16 cellular contexts compared by ENCODE assay signal in genomic region chr10:106614293-106614692, GRCh38.
DNase-seq lines count a peak whose midpoint lies in the region; TF ChIP-seq lines count a peak whose summit lies in the region.
"Had no signal": no experiment of that assay in that cellular context is flagged by ENCODE, and none has a peak within 500 bp of the region (broad histone marks: within the 10 kb centered on the region; RNA-seq: fewer than 3 reads in every experiment).

No MANE protein-coding gene starts in this region.

- H3K27me3 ChIP-seq in mammary epithelial cell (ENCODE audit: insufficient read depth, low read length) (no peaks in the 10 kb centered on the region), endodermal cell (ENCODE audit: control insufficient read depth, insufficient read depth, low read length, poor library complexity, severe bottlenecking) (no peaks in the 10 kb centered on the region), trophoblast cell (ENCODE audit: insufficient read depth, low read length) (no peaks in the 10 kb centered on the region)
- H3K27me3 ChIP-seq: BLaER1 had no signal

- no peaks in the 10 kb centered on the region for H3K79me1 ChIP-seq in trophoblast cell (ENCODE audit: low read length)

- no peak for TF ChIP-seq CTCF in mammary epithelial cell (conservative IDR thresholded peaks at IDR 0.05 in 1 of 2, IDR thresholded peaks at IDR 0.05 in 1 of 2; ENCODE audit: extremely low read depth in 1 of 2, insufficient read depth in 1 of 2, low read depth in 1 of 2, low read length in 2 of 2)
- no peak for TF ChIP-seq CTCF in MCF 10A (IDR thresholded peaks at IDR 0.05; ENCODE audit: unreplicated experiment)
- TF ChIP-seq CTCF in endodermal cell (conservative IDR thresholded peaks at IDR 0.05): no peak

- peak; percentile 19 for DNase-seq in mammary epithelial cell
- no peak for DNase-seq in MCF 10A (ENCODE audit: unreplicated experiment)
- DNase-seq in endodermal cell: no peak
- DNase-seq in kidney tubule cell (ENCODE audit: low spot score): peak; percentile 39
- no peak for DNase-seq in KBM-7
- no peak for DNase-seq in trophoblast cell
- DNase-seq in NOMO-1 treated with DMSO at 0.1 percent for 48 hours (lab: John Stamatoyannopoulos, UW; ENCODE audit: unreplicated experiment): no peak
- DNase-seq: CD4-positive, alpha-beta memory T cell; DMS79 treated with DMSO at 0.1 percent for 48 hours; GF-D8; H9 had no signal

- H3K79me2 ChIP-seq in mammary epithelial cell (ENCODE audit: insufficient read depth, low read length): no peaks in the 10 kb centered on the region
- H3K79me2 ChIP-seq in trophoblast cell (ENCODE audit: control insufficient read depth, insufficient read depth, low read length, poor library complexity): no peaks in the 10 kb centered on the region

- no peak overlapping the region for H2BK5ac ChIP-seq in trophoblast cell (ENCODE audit: low read depth, low read length, poor library complexity)

- dilution Hi-C loops in mammary epithelial cell (cut with HindIII; ENCODE audit: low sequenced_read_pairs): no loop called here

- intact Hi-C loops in mammary epithelial cell (cut with micrococcal nuclease) (no loop called here), MCF 10A (cut with micrococcal nuclease) (no loop called here)

- CTCF ChIA-PET in mammary epithelial cell (lab: Charles Lee; ENCODE audit: low non-redundant PET) (no interaction called here), MCF 10A (lab: Yijun Ruan, JAX) (interaction anchor here (0.8 to 1.7 kb wide), 2 partner anchors 11 to 14 kb away, joined by 3 to 9 read pairs; no protein-coding TSS in a partner anchor)

- 43% methylated on average over 5 of the region's 5 CpGs for WGBS in mammary epithelial cell (ENCODE audit: low coverage, missing lambda C conversion rate)
- WGBS in endodermal cell (ENCODE audit: insufficient coverage in 1 of 2, insufficient read length in 1 of 2), 2 experiments: 76 to 94% methylated on average over 2 to 5 of the region's 5 CpGs
- no CpG with 5 or more reads among the region's 5 CpGs for WGBS in trophoblast cell (ENCODE audit: extremely low coverage, insufficient coverage, insufficient read length)

- no peak overlapping the region for H3K4me3 ChIP-seq in mammary epithelial cell (replicated peaks in 1 of 3; ENCODE audit: insufficient read depth in 1 of 3, low read depth in 2 of 3, low read length in 3 of 3)
- H3K4me3 ChIP-seq in endodermal cell (ENCODE audit: low read length): no peak overlapping the region
- H3K4me3 ChIP-seq in trophoblast cell (ENCODE audit: low read depth, low read length): no peak overlapping the region
- H3K4me3 ChIP-seq: A549, BLaER1 had no signal

- H3K36me3 Mint-ChIP-seq in MCF 10A (ENCODE audit: insufficient read depth, unreplicated experiment): no peaks in the 10 kb centered on the region
- H3K36me3 Mint-ChIP-seq in endodermal cell (ENCODE audit: low read depth): peaks cover 21% of the 10 kb centered on the region
- H3K36me3 Mint-ChIP-seq: CD14-positive monocyte; CD4-positive, alpha-beta memory T cell had no signal

- H2AK5ac ChIP-seq in trophoblast cell (ENCODE audit: low read length): no peak overlapping the region

- H3K4me3 Mint-ChIP-seq in MCF 10A (ENCODE audit: unreplicated experiment) (no peak overlapping the region), endodermal cell (no peak overlapping the region)
- H3K4me3 Mint-ChIP-seq: CD14-positive monocyte; CD4-positive, alpha-beta memory T cell; H9 had no signal

- no peak overlapping the region for H4K91ac ChIP-seq in trophoblast cell (ENCODE audit: low read depth, low read length)

- H3K9me3 ChIP-seq in mammary epithelial cell (replicated peaks; ENCODE audit: insufficient read depth, low read length): no peaks in the 10 kb centered on the region
- H3K9me3 ChIP-seq in endodermal cell (ENCODE audit: control insufficient read depth, low read length): no peaks in the 10 kb centered on the region
- no peaks in the 10 kb centered on the region for H3K9me3 ChIP-seq in trophoblast cell (ENCODE audit: insufficient read depth, low read depth, low read length)
- H3K9me3 ChIP-seq: BLaER1 had no signal

- peaks cover 13% of the 10 kb centered on the region for H3K4me1 ChIP-seq in mammary epithelial cell (ENCODE audit: insufficient read depth, low read length)
- H3K4me1 ChIP-seq in endodermal cell (ENCODE audit: control insufficient read depth, insufficient read depth, low read length): peaks cover 8% of the 10 kb centered on the region
- H3K4me1 ChIP-seq in trophoblast cell (ENCODE audit: control insufficient read depth in 1 of 2, insufficient read depth in 2 of 2, low read length in 2 of 2): no peaks in the 10 kb centered on the region
- H3K4me1 ChIP-seq: A549 had no signal

- H4K8ac ChIP-seq in trophoblast cell (ENCODE audit: low read depth, low read length): no peak overlapping the region

- H2AFZ ChIP-seq in mammary epithelial cell (ENCODE audit: low read depth, low read length): no peak overlapping the region
- no peak overlapping the region for H2AFZ ChIP-seq in trophoblast cell (ENCODE audit: insufficient read depth, low read length, poor library complexity)

- no peak overlapping the region for H3K27ac Mint-ChIP-seq in MCF 10A (ENCODE audit: low read depth, unreplicated experiment)
- H3K27ac Mint-ChIP-seq in endodermal cell: peak overlapping the region; percentile 37
- H3K27ac Mint-ChIP-seq: CD14-positive monocyte, H9 had no signal

- no peaks in the 10 kb centered on the region for H4K20me1 ChIP-seq in mammary epithelial cell (ENCODE audit: insufficient read depth, low read length)
- H4K20me1 ChIP-seq: BLaER1 had no signal

- H2BK12ac ChIP-seq in trophoblast cell (ENCODE audit: low read length): no peak overlapping the region

- H3K9me3 Mint-ChIP-seq in MCF 10A (ENCODE audit: unreplicated experiment) (peaks cover 7% of the 10 kb centered on the region), endodermal cell (no peaks in the 10 kb centered on the region)
- H3K9me3 Mint-ChIP-seq: H9 had no signal

- no peak overlapping the region for H3K23ac ChIP-seq in trophoblast cell (ENCODE audit: low read length)

- H3K27ac ChIP-seq in mammary epithelial cell (ENCODE audit: insufficient read depth, low read depth, low read length) (no peak overlapping the region), endodermal cell (ENCODE audit: low read depth, low read length) (no peak overlapping the region), trophoblast cell (ENCODE audit: low read depth, low read length) (no peak overlapping the region)
- H3K27ac ChIP-seq: 22Rv1, A549, BLaER1, HL-60 had no signal

- no peak overlapping the region for H3K9ac ChIP-seq in mammary epithelial cell (ENCODE audit: insufficient read depth, low read length)
- no peak overlapping the region for H3K9ac ChIP-seq in endodermal cell (ENCODE audit: extremely low read depth, low read length, poor library complexity, severe bottlenecking)
- no peak overlapping the region for H3K9ac ChIP-seq in trophoblast cell (ENCODE audit: low read length)
- H3K9ac ChIP-seq: BLaER1 had no signal

- no peak overlapping the region for H3K4ac ChIP-seq in trophoblast cell (ENCODE audit: low read depth, low read length)

- H3K4me2 ChIP-seq in mammary epithelial cell (ENCODE audit: insufficient read depth, low read depth, low read length) (no peak overlapping the region), trophoblast cell (ENCODE audit: low read length) (no peak overlapping the region)
- H3K4me2 ChIP-seq: A549, BLaER1 had no signal

- H3K14ac ChIP-seq in trophoblast cell (ENCODE audit: low read length): no peak overlapping the region

- H2BK120ac ChIP-seq in trophoblast cell (ENCODE audit: insufficient read depth, low read length, poor library complexity): no peak overlapping the region

- BruUV-seq in mammary epithelial cell (replicated peaks; lab: Mats Ljungman, UMichigan) (no TSS peak), MCF 10A (replicated peaks; lab: Mats Ljungman, UMichigan) (no TSS peak)

- H3K18ac ChIP-seq in trophoblast cell (ENCODE audit: low read length): no peak overlapping the region

- H3K27me3 Mint-ChIP-seq in MCF 10A (ENCODE audit: insufficient read depth, unreplicated experiment): no peaks in the 10 kb centered on the region
- H3K27me3 Mint-ChIP-seq in endodermal cell (ENCODE audit: insufficient read depth): peaks cover 76% of the 10 kb centered on the region
- H3K27me3 Mint-ChIP-seq: CD4-positive, alpha-beta memory T cell had no signal

- no peak overlapping the region for H4K12ac ChIP-seq in trophoblast cell (ENCODE audit: low read depth, low read length)

- H3K4me1 Mint-ChIP-seq in MCF 10A (ENCODE audit: insufficient read depth, unreplicated experiment) (peaks cover 6% of the 10 kb centered on the region), endodermal cell (peaks cover 23% of the 10 kb centered on the region)
- H3K4me1 Mint-ChIP-seq: CD14-positive monocyte; CD4-positive, alpha-beta memory T cell had no signal

- H3K36me3 ChIP-seq in mammary epithelial cell (ENCODE audit: insufficient read depth, low read length) (no peaks in the 10 kb centered on the region), endodermal cell (ENCODE audit: control insufficient read depth, insufficient read depth, low read length) (peaks cover 30% of the 10 kb centered on the region), trophoblast cell (ENCODE audit: control insufficient read depth in 1 of 2, insufficient read depth in 2 of 2, low read length in 2 of 2) (no peaks in the 10 kb centered on the region)
- H3K36me3 ChIP-seq: BLaER1 had no signal

- in situ Hi-C loops in mammary epithelial cell (cut with MboI; ENCODE audit: low sequenced_read_pairs in 2 of 2): no loop called here
- in situ Hi-C loops in KBM-7 (cut with MboI; ENCODE audit: low pct_unique_long_range_greater_than_20kb, low sequenced_read_pairs): no loop called here

- POLR2A ChIA-PET in MCF 10A (lab: Yijun Ruan, JAX): no interaction called here

Comparison
In these comparisons a context has a peak if more than half of its experiments do, and no peak if none do; other contexts are left out.
1. DNase-seq: peak in mammary epithelial cell (single experiment) and kidney tubule cell (single experiment); none in MCF 10A (single experiment), endodermal cell (single experiment), KBM-7 (single experiment), trophoblast cell (0 of 2) and NOMO-1 treated with DMSO at 0.1 percent for 48 hours (single experiment).